ENCODE assay signal across 11 cellular contexts in genomic region chr4:38855466-38855865, GRCh38. TPM values are rescaled to one million over a fixed set of nuclear protein-coding genes. Genes with fewer than 3 reads are reported as not detected.
DNase-seq lines count a peak whose midpoint lies in the region; ATAC-seq and TF ChIP-seq lines count a peak whose summit lies in the region.
"Had no signal": no experiment of that assay in that cellular context is flagged by ENCODE, and none has a peak within 500 bp of the region (broad histone marks: within the 10 kb centered on the region; RNA-seq: fewer than 3 reads in every experiment).

No MANE protein-coding gene starts in this region.

- H3K36me3 Mint-ChIP-seq in activated CD4-positive, alpha-beta T cell treated with anti-CD3 and anti-CD28 coated beads, Interleukin-2, amount 10 ng/mL, durations not matched to agents 7 days and 5 days (ENCODE audit: low read depth) = peaks cover under 1% of the 10 kb centered on the region
- peaks cover 7% of the 10 kb centered on the region for H3K36me3 Mint-ChIP-seq in activated naive CD8-positive, alpha-beta T cell treated with anti-CD3 and anti-CD28 coated beads, Interleukin-2, amount 10 ng/mL, durations not matched to agents 7 days and 5 days

- no peaks in the 10 kb centered on the region for H3K9me3 Mint-ChIP-seq in activated CD4-positive, alpha-beta T cell treated with anti-CD3 and anti-CD28 coated beads, Interleukin-2, amount 10 ng/mL, durations not matched to agents 7 days and 5 days
- peaks cover 2% of the 10 kb centered on the region for H3K9me3 Mint-ChIP-seq in activated naive CD8-positive, alpha-beta T cell treated with anti-CD3 and anti-CD28 coated beads, Interleukin-2, amount 10 ng/mL, durations not matched to agents 7 days and 5 days

- CTCF ChIA-PET in activated CD4-positive, alpha-beta T cell treated with anti-CD3 and anti-CD28 coated beads, Interleukin-2, amount 10 ng/mL, durations not matched to agents 7 days and 5 days (lab: Charles Lee) = interaction anchor here (1.0 to 1.7 kb wide), 4 partner anchors 9 to 96 kb away, joined by 3 to 8 read pairs (median 4); no protein-coding TSS in a partner anchor

- TF ChIP-seq POLR2A in spleen (IDR thresholded peaks at IDR 0.05) = no peak
- no peak for TF ChIP-seq POLR2A in esophagus muscularis mucosa (IDR thresholded peaks at IDR 0.05; ENCODE audit: low read depth)

- H3K36me3 ChIP-seq in spleen = no peaks in the 10 kb centered on the region
- no peaks in the 10 kb centered on the region for H3K36me3 ChIP-seq in esophagus muscularis mucosa

- ATAC-seq in activated naive CD8-positive, alpha-beta T cell treated with anti-CD3 and anti-CD28 coated beads, Interleukin-2, amount 10 ng/mL, durations not matched to agents 7 days and 5 days (ENCODE audit: low read depth) = no peak
- no peak for ATAC-seq in GM21717 (IDR thresholded peaks at IDR 0.05; ENCODE audit: unreplicated experiment)
- ATAC-seq: esophagus mucosa had no signal

- H3K9me3 ChIP-seq in spleen (peaks cover 0 to 7% (median 2%) of the 10 kb centered on the region in 8 donors), esophagus muscularis mucosa (no peaks in the 10 kb centered on the region)

- H3K4me3 ChIP-seq in spleen (peak overlapping the region; percentile 23 to 68 (median 36)), esophagus muscularis mucosa (peak overlapping the region in 1 of 4 donors; percentile 10)

- WGBS in spleen, 5 donors = 66 to 75% (median 71%) methylated on average over 5 of the region's 5 CpGs
- WGBS in esophagus muscularis mucosa = 83% methylated on average over 5 of the region's 5 CpGs

- H3K4me3 Mint-ChIP-seq in activated CD4-positive, alpha-beta T cell treated with anti-CD3 and anti-CD28 coated beads, Interleukin-2, amount 10 ng/mL, durations not matched to agents 7 days and 5 days = peak overlapping the region; percentile 72
- H3K4me3 Mint-ChIP-seq in activated naive CD8-positive, alpha-beta T cell treated with anti-CD3 and anti-CD28 coated beads, Interleukin-2, amount 10 ng/mL, durations not matched to agents 7 days and 5 days = peak overlapping the region; percentile 79

- peak overlapping the region; percentile 94 for H3K27ac Mint-ChIP-seq in activated CD4-positive, alpha-beta T cell treated with anti-CD3 and anti-CD28 coated beads, Interleukin-2, amount 10 ng/mL, durations not matched to agents 7 days and 5 days
- peak overlapping the region; percentile 91 for H3K27ac Mint-ChIP-seq in activated naive CD8-positive, alpha-beta T cell treated with anti-CD3 and anti-CD28 coated beads, Interleukin-2, amount 10 ng/mL, durations not matched to agents 7 days and 5 days

- H3K27me3 ChIP-seq in spleen (replicated peaks in 1 of 7) (no peaks in the 10 kb centered on the region), esophagus muscularis mucosa (no peaks in the 10 kb centered on the region)

- intact Hi-C loops in spleen (cut with DNase I; ENCODE audit: low total_unique reads) = loop anchor here (5.0 kb wide), 1 partner anchor 98 kb away; no protein-coding TSS in a partner anchor
- intact Hi-C loops in esophagus muscularis mucosa (cut with DNase I) = no loop called here

- TF ChIP-seq CTCF in spleen (IDR thresholded peaks at IDR 0.05 in 8 of 11, conservative IDR thresholded peaks at IDR 0.05 in 3 of 11) = no peak
- no peak for TF ChIP-seq CTCF in esophagus muscularis mucosa (IDR thresholded peaks at IDR 0.05)

- H3K27ac ChIP-seq in spleen (peak overlapping the region; percentile 78 to 93 (median 91)), esophagus muscularis mucosa (replicated peaks in 1 of 4) (no peak overlapping the region)

- H3K4me1 ChIP-seq in spleen (peaks cover 20 to 67% (median 39%) of the 10 kb centered on the region in 6 donors), esophagus muscularis mucosa (peaks cover 0 to 13% (median 8%) of the 10 kb centered on the region in 4 donors)

- no peaks in the 10 kb centered on the region for H3K27me3 Mint-ChIP-seq in activated CD4-positive, alpha-beta T cell treated with anti-CD3 and anti-CD28 coated beads, Interleukin-2, amount 10 ng/mL, durations not matched to agents 7 days and 5 days
- no peaks in the 10 kb centered on the region for H3K27me3 Mint-ChIP-seq in activated naive CD8-positive, alpha-beta T cell treated with anti-CD3 and anti-CD28 coated beads, Interleukin-2, amount 10 ng/mL, durations not matched to agents 7 days and 5 days

- no peak for DNase-seq in activated CD4-positive, alpha-beta T cell treated with anti-CD3 and anti-CD28 coated beads, Interleukin-2, amount 10 ng/mL, durations not matched to agents 7 days and 5 days
- no peak for DNase-seq in activated CD4-positive, alpha-beta T cell treated with anti-CD3 and anti-CD28 coated beads for 48 hours
- DNase-seq in M059J (ENCODE audit: low read depth) (peak; percentile 18), spleen (no peak), GOT3 (lab: John Stamatoyannopoulos, UW) (no peak), esophagus muscularis mucosa (ENCODE audit: extremely low spot score) (no peak)
- no peak for DNase-seq in activated naive CD8-positive, alpha-beta T cell treated with anti-CD3 and anti-CD28 coated beads, Interleukin-2, amount 10 ng/mL, durations not matched to agents 7 days and 5 days
- DNase-seq: NCI-H2081 treated with DMSO at 0.1 percent for 48 hours, T1000 had no signal

- POLR2A ChIA-PET in activated CD4-positive, alpha-beta T cell treated with anti-CD3 and anti-CD28 coated beads, Interleukin-2, amount 10 ng/mL, durations not matched to agents 7 days and 5 days (lab: Charles Lee) = no interaction called here
- POLR2A ChIA-PET in activated naive CD8-positive, alpha-beta T cell treated with anti-CD3 and anti-CD28 coated beads, Interleukin-2, amount 10 ng/mL, durations not matched to agents 7 days and 5 days (lab: Charles Lee) = interaction anchor here (0.7 to 1.7 kb wide), 4 partner anchors 51 to 95 kb away, joined by 3 to 6 read pairs (median 4); partner anchors contain the start of gene TLR1

- TF ChIP-seq EP300 in esophagus muscularis mucosa (IDR thresholded peaks at IDR 0.05) = no peak

- H3K4me1 Mint-ChIP-seq in activated CD4-positive, alpha-beta T cell treated with anti-CD3 and anti-CD28 coated beads, Interleukin-2, amount 10 ng/mL, durations not matched to agents 7 days and 5 days = peaks cover 36% of the 10 kb centered on the region
- H3K4me1 Mint-ChIP-seq in activated naive CD8-positive, alpha-beta T cell treated with anti-CD3 and anti-CD28 coated beads, Interleukin-2, amount 10 ng/mL, durations not matched to agents 7 days and 5 days = peaks cover 27% of the 10 kb centered on the region

RNA-seq across cellular contexts. Expression of gene TLR6, which starts 1.2 kb away (rescaled TPM):
- 1 to 10 TPM; 3.2 to 3.5 TPM for total RNA-seq in activated CD4-positive, alpha-beta T cell treated with anti-CD3 and anti-CD28 coated beads, Interleukin-2, amount 10 ng/mL, durations not matched to agents 7 days and 5 days
- total RNA-seq in M059J (2014; rRNA removed; shearing (Covaris generic)) = 2.3 and 2.8 TPM in 2 replicates
- 1 to 10 TPM; 4.8 to 5.9 TPM for total RNA-seq in activated naive CD8-positive, alpha-beta T cell treated with anti-CD3 and anti-CD28 coated beads, Interleukin-2, amount 10 ng/mL, durations not matched to agents 7 days and 5 days
- total RNA-seq in spleen = 10 to 100 TPM; 23.2 to 55.1 (median 37.5) TPM
- polyA plus RNA-seq in spleen = 10 to 100 TPM in 2 of 3 donors, 1 to 10 TPM in 1; 5.5 to 10.7 (median 10.3) TPM
- 1 to 10 TPM; 1.1 to 1.8 (median 1.7) TPM for total RNA-seq in esophagus muscularis mucosa

RNA-seq across cellular contexts. Expression of gene FAM114A1, which starts 12.1 kb away (rescaled TPM):
- under 1 TPM; 0.31 to 0.45 TPM for total RNA-seq in activated CD4-positive, alpha-beta T cell treated with anti-CD3 and anti-CD28 coated beads, Interleukin-2, amount 10 ng/mL, durations not matched to agents 7 days and 5 days
- 98.0 and 156 TPM in 2 replicates for total RNA-seq in M059J (2014; rRNA removed; shearing (Covaris generic))
- under 1 TPM; 0.33 to 0.34 TPM for total RNA-seq in activated naive CD8-positive, alpha-beta T cell treated with anti-CD3 and anti-CD28 coated beads, Interleukin-2, amount 10 ng/mL, durations not matched to agents 7 days and 5 days
- 10 to 100 TPM; 16.2 to 50.2 (median 26.7) TPM for total RNA-seq in spleen
- polyA plus RNA-seq in spleen = 1 to 10 TPM; 3.9 to 8.7 (median 4.5) TPM
- total RNA-seq in esophagus muscularis mucosa = 100 to 1,000 TPM in 3 of 4 donors, 10 to 100 TPM in 1; 88.6 to 145 (median 110) TPM

RNA-seq across cellular contexts. Expression of gene TLR1, which starts 50.9 kb away (rescaled TPM):
- total RNA-seq in activated CD4-positive, alpha-beta T cell treated with anti-CD3 and anti-CD28 coated beads, Interleukin-2, amount 10 ng/mL, durations not matched to agents 7 days and 5 days = 10 to 100 TPM; 19.5 to 21.0 TPM
- 3.2 and 5.5 TPM in 2 replicates for total RNA-seq in M059J (2014; rRNA removed; shearing (Covaris generic))
- total RNA-seq in activated naive CD8-positive, alpha-beta T cell treated with anti-CD3 and anti-CD28 coated beads, Interleukin-2, amount 10 ng/mL, durations not matched to agents 7 days and 5 days = 10 to 100 TPM; 14.9 to 17.2 TPM
- total RNA-seq in spleen (100 to 1,000 TPM in 5 of 7 donors, 10 to 100 TPM in 2; 84.9 to 190 (median 119) TPM), esophagus muscularis mucosa (10 to 100 TPM in 2 of 4 donors, 1 to 10 TPM in 2; 4.3 to 14.9 (median 9.1) TPM)
- 10 to 100 TPM in 2 of 3 donors, 1 to 10 TPM in 1; 7.6 to 10.8 (median 10.5) TPM for polyA plus RNA-seq in spleen

Comparison
In these comparisons a context has a peak if more than half of its experiments do, and no peak if none do; other contexts are left out.
1. H3K27ac ChIP-seq: peak in spleen (8 of 8); none in esophagus muscularis mucosa (0 of 4).
2. RNA of gene FAM114A1, which starts 12.1 kb away (total RNA-seq): 98.0 to 156 TPM in M059J, 88.6 to 145 TPM in esophagus muscularis mucosa and 16.2 to 50.2 TPM in spleen; 0.31 to 0.45 TPM in activated CD4-positive, alpha-beta T cell treated with anti-CD3 and anti-CD28 coated beads, Interleukin-2, amount 10 ng/mL, durations not matched to agents 7 days and 5 days and 0.33 to 0.34 TPM in activated naive CD8-positive, alpha-beta T cell treated with anti-CD3 and anti-CD28 coated beads, Interleukin-2, amount 10 ng/mL, durations not matched to agents 7 days and 5 days; every median in the first group is over 10 times any median in the second.